Comparison of ENCODE assay signal across 11 cellular contexts in genomic region chr10:86440874-86441838, GRCh38.
DNase-seq lines count a peak whose midpoint lies in the region; ATAC-seq and TF ChIP-seq lines count a peak whose summit lies in the region.
"Had no signal": no experiment of that assay in that cellular context is flagged by ENCODE, and none has a peak within 500 bp of the region (broad histone marks: within the 10 kb centered on the region; RNA-seq: fewer than 3 reads in every experiment).

No MANE protein-coding gene starts in this region.

- DNase-seq in AG04449 (ENCODE audit: low read depth, low spot score) (peak; percentile 70), adipocyte (ENCODE audit: low read depth) (peak; percentile 62), left colon (no peak), NCI-H2196 treated with DMSO at 0.1 percent for 48 hours (lab: John Stamatoyannopoulos, UW; ENCODE audit: unreplicated experiment) (no peak)
- DNase-seq: activated effector memory CD4-positive, alpha-beta T cell treated with anti-CD3 and anti-CD28 coated beads, Interleukin-2, amount 50 U/mL, for 16 hours; SHP77 treated with DMSO at 0.1 percent for 48 hours had no signal

- peaks cover 34% of the 10 kb centered on the region for H3K4me1 ChIP-seq in adipocyte (ENCODE audit: control insufficient read depth, insufficient read depth, low read length)

- no peaks in the 10 kb centered on the region for H3K27me3 ChIP-seq in adipocyte (replicated peaks; ENCODE audit: control insufficient read depth, insufficient read depth, low read length)

- POLR2A ChIA-PET in AG04449 (lab: Yijun Ruan, JAX): no interaction called here

- H3K36me3 ChIP-seq in adipocyte (ENCODE audit: control insufficient read depth, insufficient read depth, low read length, severe bottlenecking): peaks cover 56% of the 10 kb centered on the region

- H3K9me3 ChIP-seq in adipocyte (ENCODE audit: control insufficient read depth, low read length): no peaks in the 10 kb centered on the region

- ATAC-seq in GM21447 (IDR thresholded peaks at IDR 0.05; ENCODE audit: unreplicated experiment) (peak; percentile 60), left colon (peak; percentile 31), HG03280 (IDR thresholded peaks at IDR 0.05; ENCODE audit: unreplicated experiment) (no peak), GM21529 (IDR thresholded peaks at IDR 0.05; ENCODE audit: unreplicated experiment) (no peak), GM21723 (IDR thresholded peaks at IDR 0.05; ENCODE audit: unreplicated experiment) (no peak)

- intact Hi-C loops in left colon (cut with DNase I, micrococcal nuclease): no loop called here

- CTCF ChIA-PET in AG04449 (lab: Yijun Ruan, JAX): interaction anchor here (0.6 to 1.6 kb wide), 2 partner anchors 40 to 130 kb away, joined by 3 to 4 read pairs; no protein-coding TSS in a partner anchor

- TF ChIP-seq CTCF in AG04449 (IDR thresholded peaks at IDR 0.05; ENCODE audit: insufficient read depth, low read length, missing control alignments): no peak

- H3K4me3 ChIP-seq in AG04449 (ENCODE audit: low read depth, low read length) (no peak overlapping the region), adipocyte (ENCODE audit: low read length) (no peak overlapping the region)

- H3K9ac ChIP-seq in adipocyte (ENCODE audit: low read length): no peak overlapping the region
- H3K9ac ChIP-seq: KMS-11 had no signal

Comparison
In these comparisons a context has a peak if more than half of its experiments do, and no peak if none do; other contexts are left out.
1. DNase-seq: peak in AG04449 (single experiment) and adipocyte (single experiment); none in left colon (0 of 2) and NCI-H2196 treated with DMSO at 0.1 percent for 48 hours (single experiment).
2. ATAC-seq: peak in GM21447 (single experiment) and left colon (single experiment); none in HG03280 (single experiment), GM21529 (single experiment) and GM21723 (single experiment).